30 cellular contexts compared by ENCODE assay signal in the genomic region with DNA sequence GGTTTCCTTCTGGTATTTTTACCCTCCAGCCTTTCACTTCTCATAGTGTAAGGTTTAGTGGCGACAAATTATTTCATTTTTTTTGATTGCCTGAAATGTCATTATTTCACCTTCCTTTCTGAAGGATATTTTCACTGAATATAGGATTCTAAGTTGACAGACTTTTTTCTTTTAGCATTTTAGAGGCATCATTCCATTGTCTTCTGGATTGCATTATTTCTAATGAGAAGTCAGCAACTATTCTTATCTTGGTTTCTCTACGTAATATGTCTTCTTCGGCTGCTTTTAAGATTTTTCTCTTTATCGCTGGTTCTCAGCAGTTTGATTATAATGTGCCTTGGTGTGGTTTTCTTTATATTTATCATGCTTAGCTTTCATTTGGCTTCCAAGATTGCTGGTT.
"Had no signal": no experiment of that assay in that cellular context is flagged by ENCODE, and none has a peak within 500 bp of the region (broad histone marks: within the 10 kb centered on the region; RNA-seq: fewer than 3 reads in every experiment).

No MANE protein-coding gene starts in this region.

- FAIRE-seq: bronchial epithelial cell, endothelial cell of umbilical vein had no signal

- H3K9me3 Mint-ChIP-seq: activated T-cell treated with anti-CD3 and anti-CD28 coated beads, Interleukin-2, amount 50 U/mL, for 24 hours; central memory CD8-positive, alpha-beta T cell had no signal

- H3K4me1 Mint-ChIP-seq: activated CD4-positive, alpha-beta memory T cell treated with anti-CD3 and anti-CD28 coated beads, Interleukin-2, amount 10 ng/mL, durations not matched to agents 7 days and 5 days; activated CD4-positive, alpha-beta T cell treated with anti-CD3 and anti-CD28 coated beads, Interleukin-2, amount 10 ng/mL, durations not matched to agents 7 days and 5 days; activated naive CD4-positive, alpha-beta T cell treated with anti-CD3 and anti-CD28 coated beads, Interleukin-2, amount 10 ng/mL, durations not matched to agents 7 days and 5 days; activated naive CD8-positive, alpha-beta T cell treated with anti-CD3 and anti-CD28 coated beads, Interleukin-2, amount 10 ng/mL, durations not matched to agents 7 days and 5 days; central memory CD8-positive, alpha-beta T cell had no signal

- H3K27ac ChIP-seq: ascending aorta, brain microvascular endothelial cell, coronary artery, dorsolateral prefrontal cortex, epithelial cell of prostate, esophagus squamous epithelium, gastroesophageal sphincter, heart right ventricle, hepatocyte had no signal

- DNase-seq: activated CD4-positive, alpha-beta memory T cell treated with anti-CD3 and anti-CD28 coated beads, Interleukin-2, amount 10 ng/mL, durations not matched to agents 7 days and 5 days; activated CD4-positive, alpha-beta T cell treated with anti-CD3 and anti-CD28 coated beads for 1 hour; activated CD4-positive, alpha-beta T cell treated with anti-CD3 and anti-CD28 coated beads for 4 hours; activated CD4-positive, alpha-beta T cell treated with anti-CD3 and anti-CD28 coated beads, Interleukin-2, amount 10 ng/mL, durations not matched to agents 7 days and 5 days; activated CD4-positive, alpha-beta T cell treated with anti-CD3 and anti-CD28 coated beads, Interleukin-2, amount 50 U/mL, for 4 hours; activated CD8-positive, alpha-beta memory T cell treated with anti-CD3 and anti-CD28 coated beads, Interleukin-2, amount 50 U/mL, for 48 hours; activated gamma-delta T cell; activated naive CD4-positive, alpha-beta T cell; activated naive CD4-positive, alpha-beta T cell treated with anti-CD3 and anti-CD28 coated beads, Interleukin-2, amount 10 ng/mL, durations not matched to agents 7 days and 5 days; activated naive CD8-positive, alpha-beta T cell treated with anti-CD3 and anti-CD28 coated beads, Interleukin-2, amount 10 ng/mL, durations not matched to agents 7 days and 5 days; activated T-cell treated with anti-CD3 and anti-CD28 coated beads for 4 hours; activated T-cell treated with anti-CD3 and anti-CD28 coated beads, Interleukin-2, amount 50 U/mL, for 24 hours; activated T-cell treated with anti-CD3 and anti-CD28 coated beads, Interleukin-2, amount 50 U/mL, for 72 hours; brain microvascular endothelial cell; dorsolateral prefrontal cortex; effector memory CD4-positive, alpha-beta T cell; esophagus squamous epithelium; foreskin melanocyte; heart right ventricle; T-helper 2 cell had no signal

- H3K4me1 ChIP-seq: ascending aorta had no signal

- H3K9me3 ChIP-seq: ascending aorta, gastroesophageal sphincter had no signal

- H3K27me3 Mint-ChIP-seq: activated CD4-positive, alpha-beta memory T cell treated with anti-CD3 and anti-CD28 coated beads, Interleukin-2, amount 10 ng/mL, durations not matched to agents 7 days and 5 days; activated CD4-positive, alpha-beta T cell treated with anti-CD3 and anti-CD28 coated beads, Interleukin-2, amount 10 ng/mL, durations not matched to agents 7 days and 5 days; activated naive CD4-positive, alpha-beta T cell treated with anti-CD3 and anti-CD28 coated beads, Interleukin-2, amount 10 ng/mL, durations not matched to agents 7 days and 5 days; activated naive CD8-positive, alpha-beta T cell treated with anti-CD3 and anti-CD28 coated beads, Interleukin-2, amount 10 ng/mL, durations not matched to agents 7 days and 5 days; activated T-cell treated with anti-CD3 and anti-CD28 coated beads, Interleukin-2, amount 50 U/mL, for 24 hours; central memory CD8-positive, alpha-beta T cell; dendritic cell treated with granulocyte-macrophage colony-stimulating factor and Interleukin-4, amounts not matched to agents 40 ng/mL and 50 ng/mL, for 4 days had no signal

- H3K27me3 ChIP-seq: ascending aorta, brain microvascular endothelial cell, dorsolateral prefrontal cortex, esophagus squamous epithelium, gastroesophageal sphincter, heart right ventricle, hepatocyte had no signal

- H3K79me2 ChIP-seq: hepatocyte had no signal

- H2AFZ ChIP-seq: hepatocyte had no signal

- H3K4me3 Mint-ChIP-seq: activated CD4-positive, alpha-beta memory T cell treated with anti-CD3 and anti-CD28 coated beads, Interleukin-2, amount 10 ng/mL, durations not matched to agents 7 days and 5 days; activated CD4-positive, alpha-beta T cell treated with anti-CD3 and anti-CD28 coated beads, Interleukin-2, amount 10 ng/mL, durations not matched to agents 7 days and 5 days; activated naive CD4-positive, alpha-beta T cell treated with anti-CD3 and anti-CD28 coated beads, Interleukin-2, amount 10 ng/mL, durations not matched to agents 7 days and 5 days; activated naive CD8-positive, alpha-beta T cell treated with anti-CD3 and anti-CD28 coated beads, Interleukin-2, amount 10 ng/mL, durations not matched to agents 7 days and 5 days; activated T-cell treated with anti-CD3 and anti-CD28 coated beads, Interleukin-2, amount 50 U/mL, for 24 hours; activated T-cell treated with anti-CD3 and anti-CD28 coated beads, Interleukin-2, amount 50 U/mL, for 72 hours; central memory CD8-positive, alpha-beta T cell; dendritic cell treated with granulocyte-macrophage colony-stimulating factor and Interleukin-4, amounts not matched to agents 40 ng/mL and 50 ng/mL, for 4 days had no signal

- ATAC-seq: activated naive CD4-positive, alpha-beta T cell treated with anti-CD3 and anti-CD28 coated beads, Interleukin-2, amount 50 U/mL, for 72 hours; activated T-cell treated with anti-CD3 and anti-CD28 coated beads, Interleukin-2, amount 50 U/mL, for 72 hours; gastroesophageal sphincter; heart right ventricle had no signal

- H3K27ac Mint-ChIP-seq: activated CD4-positive, alpha-beta memory T cell treated with anti-CD3 and anti-CD28 coated beads, Interleukin-2, amount 10 ng/mL, durations not matched to agents 7 days and 5 days; activated CD4-positive, alpha-beta T cell treated with anti-CD3 and anti-CD28 coated beads, Interleukin-2, amount 10 ng/mL, durations not matched to agents 7 days and 5 days; activated naive CD4-positive, alpha-beta T cell treated with anti-CD3 and anti-CD28 coated beads, Interleukin-2, amount 10 ng/mL, durations not matched to agents 7 days and 5 days; activated naive CD4-positive, alpha-beta T cell treated with anti-CD3 and anti-CD28 coated beads, Interleukin-2, amount 50 U/mL, for 72 hours; activated naive CD8-positive, alpha-beta T cell treated with anti-CD3 and anti-CD28 coated beads, Interleukin-2, amount 10 ng/mL, durations not matched to agents 7 days and 5 days; activated T-cell treated with anti-CD3 and anti-CD28 coated beads, Interleukin-2, amount 50 U/mL, for 24 hours; activated T-cell treated with anti-CD3 and anti-CD28 coated beads, Interleukin-2, amount 50 U/mL, for 72 hours; dendritic cell treated with granulocyte-macrophage colony-stimulating factor and Interleukin-4, amounts not matched to agents 40 ng/mL and 50 ng/mL, for 4 days had no signal

- H3K4me3 ChIP-seq: ascending aorta, coronary artery, dorsolateral prefrontal cortex, esophagus squamous epithelium, gastroesophageal sphincter, heart right ventricle, hepatocyte had no signal

- H3K4me2 ChIP-seq: hepatocyte had no signal
